Comparison of ENCODE assay signal across 9 cellular contexts in the genomic region with DNA sequence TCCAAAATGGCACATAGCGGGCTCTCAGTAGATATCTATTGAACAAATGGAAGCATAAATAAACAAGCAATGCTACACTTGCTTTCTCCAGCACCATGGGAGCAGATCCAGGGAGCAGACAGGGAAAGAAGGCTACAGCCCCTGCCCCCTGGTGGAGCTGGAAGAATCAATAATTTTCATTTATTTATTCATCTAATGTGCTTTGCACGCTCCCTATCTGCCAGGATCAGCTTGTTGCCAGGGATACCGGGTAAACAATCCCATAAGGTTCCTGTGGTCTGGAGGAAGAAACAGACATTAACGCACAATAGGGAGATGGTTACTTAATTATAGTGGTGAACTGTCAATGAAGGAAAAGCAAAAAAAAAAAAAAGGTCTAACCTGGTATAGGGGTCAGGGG. TPM values are rescaled to one million over a fixed set of nuclear protein-coding genes. Genes with fewer than 3 reads are reported as not detected.
DNase-seq lines count a peak whose midpoint lies in the region; ATAC-seq and TF ChIP-seq lines count a peak whose summit lies in the region.
"Had no signal": no experiment of that assay in that cellular context is flagged by ENCODE, and none has a peak within 500 bp of the region (broad histone marks: within the 10 kb centered on the region; RNA-seq: fewer than 3 reads in every experiment).

No MANE protein-coding gene starts in this region.

- H3K36me3 Mint-ChIP-seq in CD4-positive, alpha-beta T cell (ENCODE audit: low read depth), result peaks cover under 1% of the 10 kb centered on the region

- no peaks in the 10 kb centered on the region for H3K9me3 Mint-ChIP-seq in CD4-positive, alpha-beta T cell

- CTCF ChIA-PET in CD4-positive, alpha-beta T cell (lab: Charles Lee), result interaction anchor here (0.9 kb wide), 1 partner anchor 32 kb away, joined by 3 read pairs; no protein-coding TSS in a partner anchor

- no peak overlapping the region for H3K27ac Mint-ChIP-seq in CD4-positive, alpha-beta T cell
- H3K27ac Mint-ChIP-seq: activated naive CD4-positive, alpha-beta T cell treated with anti-CD3 and anti-CD28 coated beads for 36 hours had no signal

- H3K27me3 ChIP-seq in thyroid gland, result no peaks in the 10 kb centered on the region
- no peaks in the 10 kb centered on the region for H3K27me3 ChIP-seq in CD4-positive, alpha-beta T cell (ENCODE audit: control insufficient read depth, insufficient read depth, low read length)

- no peak overlapping the region for H3K27ac ChIP-seq in thyroid gland
- H3K27ac ChIP-seq in CD4-positive, alpha-beta T cell (ENCODE audit: low read depth, low read length), result no peak overlapping the region

- H3K4me1 ChIP-seq in thyroid gland, result no peaks in the 10 kb centered on the region

- peak in 3 of 6 experiments; percentile 20 to 35 (median 33) for TF ChIP-seq CTCF in thyroid gland (IDR thresholded peaks at IDR 0.05)
- TF ChIP-seq CTCF in CD4-positive, alpha-beta T cell (IDR thresholded peaks at IDR 0.05), result no peak

- no peaks in the 10 kb centered on the region for H3K4me1 Mint-ChIP-seq in CD4-positive, alpha-beta T cell (ENCODE audit: low read depth)

- WGBS in thyroid gland, 2 donors, result 76 to 77% methylated on average over 4 of the region's 4 CpGs

- intact Hi-C loops in thyroid gland (cut with DNase I), result no loop called here
- intact Hi-C loops in CD4-positive, alpha-beta T cell (cut with DNase I, micrococcal nuclease), result no loop called here

- TF ChIP-seq POLR2A in thyroid gland (IDR thresholded peaks at IDR 0.05), result no peak

- H3K27me3 Mint-ChIP-seq in CD4-positive, alpha-beta T cell, result no peaks in the 10 kb centered on the region

- no peak overlapping the region for H3K4me3 ChIP-seq in thyroid gland (replicated peaks in 1 of 3)

- POLR2A ChIA-PET in CD4-positive, alpha-beta T cell (lab: Charles Lee), result no interaction called here

- no peak overlapping the region for H3K4me3 Mint-ChIP-seq in CD4-positive, alpha-beta T cell
- H3K4me3 Mint-ChIP-seq: activated naive CD4-positive, alpha-beta T cell treated with anti-CD3 and anti-CD28 coated beads for 36 hours had no signal

- no peak for ATAC-seq in CD4-positive, alpha-beta T cell (ENCODE audit: poor library complexity)

- DNase-seq in SIG-M5 treated with dmso at 0.1 percent for 504 hours (lab: John Stamatoyannopoulos, UW; ENCODE audit: unreplicated experiment), result peak; percentile 17
- DNase-seq in SIG-M5 (lab: John Stamatoyannopoulos, UW), result no peak
- DNase-seq in SHP77 (lab: John Stamatoyannopoulos, UW), result peak; percentile 31 to 41
- peak; percentile 68 for DNase-seq in foreskin melanocyte
- peak; percentile 24 to 29 for DNase-seq in thyroid gland
- no peak for DNase-seq in stimulated activated CD4-positive, alpha-beta T cell treated with anti-CD3 and anti-CD28 coated beads, Interleukin-4, amount 100 ng/mL, for 24 hours
- DNase-seq in CD4-positive, alpha-beta T cell, result no peak
- no peak for DNase-seq in GOT3 (lab: John Stamatoyannopoulos, UW)
- DNase-seq: activated naive CD4-positive, alpha-beta T cell treated with anti-CD3 and anti-CD28 coated beads for 36 hours had no signal

- H3K36me3 ChIP-seq in thyroid gland, result no peaks in the 10 kb centered on the region

- no peaks in the 10 kb centered on the region for H3K9me3 ChIP-seq in thyroid gland
- H3K9me3 ChIP-seq in CD4-positive, alpha-beta T cell (ENCODE audit: control insufficient read depth, low read length), result no peaks in the 10 kb centered on the region

RNA-seq across cellular contexts. Expression of gene CLASP1, which starts 40.1 kb away (rescaled TPM):
- 100 to 1,000 TPM in 2 of 4 donors, 10 to 100 TPM in 2; 69.3 to 110 (median 98.3) TPM for total RNA-seq in thyroid gland
- 10 to 100 TPM; 58.0 to 58.5 TPM for total RNA-seq in CD4-positive, alpha-beta T cell

RNA-seq across cellular contexts. Expression of gene NIFK, which starts 47.3 kb away (rescaled TPM):
- total RNA-seq in thyroid gland, result 10 to 100 TPM; 19.1 to 72.2 (median 35.4) TPM
- 10 to 100 TPM; 43.6 to 47.7 TPM for total RNA-seq in CD4-positive, alpha-beta T cell

Comparison
In these comparisons a context has a peak if more than half of its experiments do, and no peak if none do; other contexts are left out.
1. DNase-seq: peak in SIG-M5 treated with dmso at 0.1 percent for 504 hours (single experiment), SHP77 (2 of 2), foreskin melanocyte (single experiment) and thyroid gland (2 of 2); none in SIG-M5 (single experiment), stimulated activated CD4-positive, alpha-beta T cell treated with anti-CD3 and anti-CD28 coated beads, Interleukin-4, amount 100 ng/mL, for 24 hours (single experiment), CD4-positive, alpha-beta T cell (0 of 10) and GOT3 (single experiment).